9 cellular contexts compared by ENCODE assay signal in genomic region chr16:2296662-2297505, GRCh38. TPM values are rescaled to one million over a fixed set of nuclear protein-coding genes. Genes with fewer than 3 reads are reported as not detected.
DNase-seq lines count a peak whose midpoint lies in the region; ATAC-seq, FAIRE-seq and TF ChIP-seq lines count a peak whose summit lies in the region.
"Had no signal": no experiment of that assay in that cellular context is flagged by ENCODE, and none has a peak within 500 bp of the region (broad histone marks: within the 10 kb centered on the region; RNA-seq: fewer than 3 reads in every experiment).

No MANE protein-coding gene starts in this region.

- no peaks in the 10 kb centered on the region for H3K4me1 Mint-ChIP-seq in activated naive CD8-positive, alpha-beta T cell treated with anti-CD3 and anti-CD28 coated beads, Interleukin-2, amount 50 U/mL, for 24 hours

- no peak overlapping the region for H3K27ac Mint-ChIP-seq in activated naive CD8-positive, alpha-beta T cell treated with anti-CD3 and anti-CD28 coated beads, Interleukin-2, amount 50 U/mL, for 24 hours

- no peaks in the 10 kb centered on the region for H3K27me3 Mint-ChIP-seq in activated naive CD8-positive, alpha-beta T cell treated with anti-CD3 and anti-CD28 coated beads, Interleukin-2, amount 50 U/mL, for 24 hours

- H3K9me3 ChIP-seq in HEK293 (ENCODE audit: control insufficient read depth, insufficient read depth, low read depth, low read length) (no peaks in the 10 kb centered on the region), kidney (ENCODE audit: control insufficient read depth in 1 of 2, low read length in 2 of 2) (no peaks in the 10 kb centered on the region)
- no peaks in the 10 kb centered on the region for H3K9me3 ChIP-seq in effector memory CD4-positive, alpha-beta T cell (ENCODE audit: control insufficient read depth, low read length)

- H3K4me3 Mint-ChIP-seq in activated naive CD8-positive, alpha-beta T cell treated with anti-CD3 and anti-CD28 coated beads, Interleukin-2, amount 50 U/mL, for 24 hours = no peak overlapping the region

- POLR2A ChIA-PET in HEK293 (lab: Yijun Ruan, JAX) = no interaction called here

- no peak for ATAC-seq in activated naive CD8-positive, alpha-beta T cell treated with anti-CD3 and anti-CD28 coated beads, Interleukin-2, amount 50 U/mL, for 24 hours
- ATAC-seq in GM21825 (IDR thresholded peaks at IDR 0.05; ENCODE audit: unreplicated experiment) (no peak), GM19328 (IDR thresholded peaks at IDR 0.05; ENCODE audit: unreplicated experiment) (no peak)

- peak; percentile 42; the same call in 1 of the 2 replicates for TF ChIP-seq CTCF in HEK293 (tag by site-specific recombination; IDR thresholded peaks at IDR 0.05)
- peak; percentile 51 for TF ChIP-seq CTCF in kidney (IDR thresholded peaks at IDR 0.05; ENCODE audit: borderline replicate concordance, extremely low read depth, insufficient read depth)

- H3K4me1 ChIP-seq in HEK293 (ENCODE audit: control insufficient read depth, insufficient read depth, low read length) (no peaks in the 10 kb centered on the region), kidney (ENCODE audit: control insufficient read depth in 1 of 2, insufficient read depth in 1 of 2, low read depth in 1 of 2, low read length in 2 of 2) (peaks cover 0 to 8% of the 10 kb centered on the region in 2 donors)
- no peaks in the 10 kb centered on the region for H3K4me1 ChIP-seq in effector memory CD4-positive, alpha-beta T cell (ENCODE audit: control insufficient read depth, insufficient read depth, low read length, poor library complexity, severe bottlenecking)

- no peaks in the 10 kb centered on the region for H3K27me3 ChIP-seq in effector memory CD4-positive, alpha-beta T cell (replicated peaks; ENCODE audit: control insufficient read depth, insufficient read depth, low read length, poor library complexity, severe bottlenecking)

- H3K9ac ChIP-seq in kidney (ENCODE audit: low read length in 2 of 2) = no peak overlapping the region

- no peak overlapping the region for H3K27ac ChIP-seq in HEK293 (ENCODE audit: extremely low read depth, low read depth, low read length)
- H3K27ac ChIP-seq in kidney (ENCODE audit: low read depth in 2 of 2, low read length in 2 of 2) = no peak overlapping the region
- H3K27ac ChIP-seq in effector memory CD4-positive, alpha-beta T cell (ENCODE audit: insufficient read depth, low read length, poor library complexity, severe bottlenecking) = no peak overlapping the region
- H3K27ac ChIP-seq: SK-N-MC had no signal

- CTCF ChIA-PET in HEK293 (lab: Yijun Ruan, JAX) = interaction anchor here (0.5 to 0.8 kb wide), 5 partner anchors 19 to 522 kb away, joined by 3 to 4 read pairs (median 3); no protein-coding TSS in a partner anchor

- intact Hi-C loops in kidney (cut with DNase I) = no loop called here

- DNase-seq in D341Med (ENCODE audit: low spot score) = peak; percentile 54
- DNase-seq in activated naive CD8-positive, alpha-beta T cell treated with anti-CD3 and anti-CD28 coated beads, Interleukin-2, amount 50 U/mL, for 24 hours = peak; percentile 34
- peak; percentile 66 for DNase-seq in kidney
- no peak for DNase-seq in effector memory CD4-positive, alpha-beta T cell
- DNase-seq in NCI-H446 treated with DMSO at 0.1 percent for 48 hours (lab: John Stamatoyannopoulos, UW) = no peak

- no peaks in the 10 kb centered on the region for H3K9me3 Mint-ChIP-seq in activated naive CD8-positive, alpha-beta T cell treated with anti-CD3 and anti-CD28 coated beads, Interleukin-2, amount 50 U/mL, for 24 hours

- H3K4me3 ChIP-seq in HEK293 (ENCODE audit: low read depth, low read length) (no peak overlapping the region), kidney (ENCODE audit: low read length in 2 of 2) (no peak overlapping the region)
- no peak overlapping the region for H3K4me3 ChIP-seq in effector memory CD4-positive, alpha-beta T cell (ENCODE audit: insufficient read depth, low read depth, low read length, poor library complexity, severe bottlenecking)
- H3K4me3 ChIP-seq: SK-N-MC had no signal

- peaks cover 0 to 23% of the 10 kb centered on the region in 2 experiments; a peak in 2 of 3 replicates for H3K36me3 ChIP-seq in HEK293 (ENCODE audit: control insufficient read depth in 2 of 2, insufficient read depth in 1 of 2, low read length in 2 of 2)
- no peaks in the 10 kb centered on the region for H3K36me3 ChIP-seq in kidney (ENCODE audit: control insufficient read depth in 1 of 2, insufficient read depth in 2 of 2, low read length in 2 of 2)
- H3K36me3 ChIP-seq in effector memory CD4-positive, alpha-beta T cell (ENCODE audit: control insufficient read depth, insufficient read depth, low read length) = no peaks in the 10 kb centered on the region

- H3K36me3 Mint-ChIP-seq in activated naive CD8-positive, alpha-beta T cell treated with anti-CD3 and anti-CD28 coated beads, Interleukin-2, amount 50 U/mL, for 24 hours (ENCODE audit: low read depth) = no peaks in the 10 kb centered on the region

- FAIRE-seq in kidney (lab: Jason Lieb, UNC) = no peak

TF ChIP-seq in HEK293, 187 proteins besides CTCF, POLR2A, EP300 and RAD21 (continues in another document):
- no peak for TF ChIP-seq KLF10 (tag by site-specific recombination; IDR thresholded peaks at IDR 0.05)
- no peak for TF ChIP-seq TRIM28 (IDR thresholded peaks at IDR 0.05; ENCODE audit: borderline replicate concordance, low read length)
- no peak for TF ChIP-seq ZBTB17 (tag by site-specific recombination; IDR thresholded peaks at IDR 0.05)
- TF ChIP-seq ZNF132 (tag by site-specific recombination; IDR thresholded peaks at IDR 0.05; ENCODE audit: borderline replicate concordance) = no peak
- 0 out of 2 replicates have a peak, but pooled peaks have one; percentile 22 for TF ChIP-seq PATZ1 (tag by site-specific recombination; IDR thresholded peaks at IDR 0.05)
- TF ChIP-seq ZNF155 (tag by site-specific recombination; IDR thresholded peaks at IDR 0.05) = no peak
- TF ChIP-seq ZNF639 (tag by site-specific recombination; IDR thresholded peaks at IDR 0.05) = no peak
- no peak for TF ChIP-seq ZNF548 (tag by site-specific recombination; IDR thresholded peaks at IDR 0.05)
- no peak for TF ChIP-seq ZNF48 (tag by site-specific recombination; IDR thresholded peaks at IDR 0.05)
- peak; percentile 50 for TF ChIP-seq ZNF654 (tag by site-specific recombination; IDR thresholded peaks at IDR 0.05; ENCODE audit: low read depth)
- TF ChIP-seq ZNF2 (tag by site-specific recombination; IDR thresholded peaks at IDR 0.05) = no peak
- no peak for TF ChIP-seq ZNF214 (tag by site-specific recombination; IDR thresholded peaks at IDR 0.05; ENCODE audit: borderline replicate concordance)
- no peak for TF ChIP-seq REST (tag by site-specific recombination; IDR thresholded peaks at IDR 0.05)

RNA-seq across cellular contexts. Expression of gene RNPS1, which starts 29.0 kb away (rescaled TPM):
- total RNA-seq in kidney = 134 TPM
- polyA plus RNA-seq in kidney (ENCODE audit: insufficient read depth, low read depth, low replicate concordance) = 102 TPM

RNA-seq across cellular contexts. Expression of gene ABCA3, which starts 43.6 kb away (rescaled TPM):
- total RNA-seq in kidney = 35.5 TPM
- 5.5 TPM for polyA plus RNA-seq in kidney (ENCODE audit: insufficient read depth, low read depth, low replicate concordance)

RNA-seq across cellular contexts. Expression of gene ECI1, which starts 45.5 kb away (rescaled TPM):
- total RNA-seq in kidney = 98.1 TPM
- 233 TPM for polyA plus RNA-seq in kidney (ENCODE audit: insufficient read depth, low read depth, low replicate concordance)

Comparison
In these comparisons a context has a peak if more than half of its experiments do, and no peak if none do; other contexts are left out.
1. DNase-seq: peak in D341Med (single experiment), activated naive CD8-positive, alpha-beta T cell treated with anti-CD3 and anti-CD28 coated beads, Interleukin-2, amount 50 U/mL, for 24 hours (single experiment) and kidney (single experiment); none in effector memory CD4-positive, alpha-beta T cell (0 of 3) and NCI-H446 treated with DMSO at 0.1 percent for 48 hours (single experiment).